Comparison of ENCODE assay signal across 8 cellular contexts in genomic region chr1:183635112-183635605, GRCh38. TPM values are rescaled to one million over a fixed set of nuclear protein-coding genes. Genes with fewer than 3 reads are reported as not detected.
A peak's percentile ranks its signal among the peaks of the same experiment; 100 is the strongest.
DNase-seq lines count a peak whose midpoint lies in the region; ATAC-seq and TF ChIP-seq lines count a peak whose summit lies in the region.

No MANE protein-coding gene starts in this region.

- WGBS in endodermal cell (ENCODE audit: insufficient coverage in 1 of 2, insufficient read length in 1 of 2), 2 experiments, result 0% methylated on average over 42 of the region's 42 CpGs; no CpG with 5 or more reads in 1 of the 2 experiments
- 0% methylated on average over 10 to 19 of the region's 42 CpGs for WGBS in thyroid gland, 2 donors

- peak; percentile 27 to 29 for DNase-seq in activated CD4-positive, alpha-beta T cell treated with anti-CD3 and anti-CD28 coated beads for 4 hours
- DNase-seq in activated CD4-positive, alpha-beta T cell treated with anti-CD3 and anti-CD28 coated beads, Interleukin-2, amount 50 U/mL, for 1 hour, result no peak
- DNase-seq in HL-60 (ENCODE audit: low read depth in 1 of 2, low spot score in 1 of 2), result peak in 1 of 2 experiments; percentile 17
- DNase-seq in activated CD4-positive, alpha-beta memory T cell treated with anti-CD3 and anti-CD28 coated beads for 36 hours, result peak; percentile 41
- no peak for DNase-seq in endodermal cell
- DNase-seq in mucosa of gallbladder (ENCODE audit: low spot score), result peak; percentile 30
- DNase-seq in thyroid gland, result peak; percentile 58 to 61

- H3K4me3 Mint-ChIP-seq in activated CD4-positive, alpha-beta memory T cell treated with anti-CD3 and anti-CD28 coated beads for 36 hours, result peak overlapping the region; percentile 95
- H3K4me3 Mint-ChIP-seq in endodermal cell, result peak overlapping the region; percentile 100

- peak overlapping the region; percentile 60 for H3K9ac ChIP-seq in endodermal cell (ENCODE audit: extremely low read depth, low read length, poor library complexity, severe bottlenecking)

- peaks cover 26% of the 10 kb centered on the region for H3K36me3 Mint-ChIP-seq in activated CD4-positive, alpha-beta memory T cell treated with anti-CD3 and anti-CD28 coated beads for 36 hours
- H3K36me3 Mint-ChIP-seq in endodermal cell (ENCODE audit: low read depth), result peaks cover 11% of the 10 kb centered on the region

- peak overlapping the region; percentile 99 for H3K27ac Mint-ChIP-seq in activated CD4-positive, alpha-beta memory T cell treated with anti-CD3 and anti-CD28 coated beads for 36 hours
- peak overlapping the region; percentile 98 for H3K27ac Mint-ChIP-seq in endodermal cell

- TF ChIP-seq POLR2A in thyroid gland (IDR thresholded peaks at IDR 0.05), result no peak

- peaks cover 38% of the 10 kb centered on the region for H3K4me1 Mint-ChIP-seq in activated CD4-positive, alpha-beta memory T cell treated with anti-CD3 and anti-CD28 coated beads for 36 hours (ENCODE audit: low read depth)
- peaks cover 24% of the 10 kb centered on the region for H3K4me1 Mint-ChIP-seq in endodermal cell

- H3K27ac ChIP-seq in HL-60 (replicated peaks) (peak overlapping the region; percentile 89), endodermal cell (ENCODE audit: low read depth, low read length) (peak overlapping the region; percentile 73), thyroid gland (peak overlapping the region; percentile 95 to 96 (median 96))

- H3K4me1 ChIP-seq in endodermal cell (ENCODE audit: control insufficient read depth, insufficient read depth, low read length), result no peaks in the 10 kb centered on the region
- peaks cover 27 to 32% of the 10 kb centered on the region in 2 donors for H3K4me1 ChIP-seq in thyroid gland

- H3K4me3 ChIP-seq in HL-60 (replicated peaks; ENCODE audit: insufficient read depth, low read length) (peak overlapping the region; percentile 97), endodermal cell (ENCODE audit: low read length) (peak overlapping the region; percentile 91), thyroid gland (replicated peaks in 1 of 3) (peak overlapping the region; percentile 40 to 82 (median 79))

- H3K9me3 Mint-ChIP-seq in activated CD4-positive, alpha-beta memory T cell treated with anti-CD3 and anti-CD28 coated beads for 36 hours, result no peaks in the 10 kb centered on the region
- no peaks in the 10 kb centered on the region for H3K9me3 Mint-ChIP-seq in endodermal cell

- POLR2A ChIA-PET in activated CD4-positive, alpha-beta memory T cell treated with anti-CD3 and anti-CD28 coated beads for 36 hours (lab: Charles Lee), result interaction anchor here (1.2 to 1.6 kb wide), 2 partner anchors 163 to 280 kb away, joined by 4 to 5 read pairs; partner anchors contain the start of gene SMG7

- no peaks in the 10 kb centered on the region for H3K27me3 Mint-ChIP-seq in activated CD4-positive, alpha-beta memory T cell treated with anti-CD3 and anti-CD28 coated beads for 36 hours
- H3K27me3 Mint-ChIP-seq in endodermal cell (ENCODE audit: insufficient read depth), result peaks cover 19% of the 10 kb centered on the region

- H3K36me3 ChIP-seq in endodermal cell (ENCODE audit: control insufficient read depth, insufficient read depth, low read length) (peaks cover 16% of the 10 kb centered on the region), thyroid gland (peaks cover 0 to 2% of the 10 kb centered on the region in 2 donors)

- H3K9me3 ChIP-seq in endodermal cell (ENCODE audit: control insufficient read depth, low read length) (no peaks in the 10 kb centered on the region), thyroid gland (no peaks in the 10 kb centered on the region)

- H3K27me3 ChIP-seq in HL-60 (ENCODE audit: insufficient read depth, poor library complexity, severe bottlenecking) (no peaks in the 10 kb centered on the region), endodermal cell (ENCODE audit: control insufficient read depth, insufficient read depth, low read length, poor library complexity, severe bottlenecking) (peaks cover 23% of the 10 kb centered on the region), thyroid gland (no peaks in the 10 kb centered on the region)

- CTCF ChIA-PET in activated CD4-positive, alpha-beta memory T cell treated with anti-CD3 and anti-CD28 coated beads for 36 hours (lab: Charles Lee), result interaction anchor here (1.9 to 5.5 kb wide), 3 partner anchors 19 to 281 kb away, joined by 6 to 57 read pairs (median 13); partner anchors contain the start of genes APOBEC4 and SMG7

- ATAC-seq in GM21526 (IDR thresholded peaks at IDR 0.05; ENCODE audit: low FRiP score, unreplicated experiment), result no peak

- TF ChIP-seq CTCF in HL-60 (IDR thresholded peaks at IDR 0.05; ENCODE audit: insufficient read depth, low read length) (no peak), endodermal cell (conservative IDR thresholded peaks at IDR 0.05) (no peak), thyroid gland (IDR thresholded peaks at IDR 0.05) (no peak)

- intact Hi-C loops in activated CD4-positive, alpha-beta memory T cell treated with anti-CD3 and anti-CD28 coated beads for 36 hours (cut with micrococcal nuclease), result loop anchor here (1.0 to 10.0 kb wide), 6 partner anchors 17 to 1520 kb away; partner anchors contain the start of genes EDEM3, NCF2, SWT1 and TRMT1L
- intact Hi-C loops in thyroid gland (cut with DNase I), result loop anchor here (5.0 kb wide), 1 partner anchor 163 kb away; the partner anchor contains the start of gene SMG7

RNA-seq across cellular contexts. Expression of gene ARPC5, which starts 0.4 kb away (rescaled TPM):
- 100 to 1,000 TPM; 158 to 161 TPM for total RNA-seq in activated CD4-positive, alpha-beta memory T cell treated with anti-CD3 and anti-CD28 coated beads for 36 hours
- total RNA-seq in endodermal cell (10 to 100 TPM; 78.7 to 99.5 TPM), mucosa of gallbladder (108 TPM), thyroid gland (100 to 1,000 TPM in 2 of 4 donors, 10 to 100 TPM in 2; 70.5 to 158 (median 95.7) TPM)
- polyA plus RNA-seq in endodermal cell (2013, experiment 1 of 2), result 144 TPM
- polyA plus RNA-seq in endodermal cell (2013, experiment 2 of 2), result 147 TPM

RNA-seq across cellular contexts. Expression of gene APOBEC4, which starts 18.0 kb away (rescaled TPM):
- not detected for total RNA-seq in activated CD4-positive, alpha-beta memory T cell treated with anti-CD3 and anti-CD28 coated beads for 36 hours
- total RNA-seq in endodermal cell (not detected), mucosa of gallbladder (not detected), thyroid gland (not detected)
- not detected for polyA plus RNA-seq in endodermal cell (2013, experiment 1 of 2)
- polyA plus RNA-seq in endodermal cell (2013, experiment 2 of 2), result not detected

RNA-seq across cellular contexts. Expression of gene NCF2, which starts 44.9 kb away (rescaled TPM):
- total RNA-seq in activated CD4-positive, alpha-beta memory T cell treated with anti-CD3 and anti-CD28 coated beads for 36 hours, result 1 to 10 TPM; 6.6 to 7.7 TPM
- under 1 TPM in 1 of 2 donors, not detected in 1; 0.55 TPM for total RNA-seq in endodermal cell
- polyA plus RNA-seq in endodermal cell (2013, experiment 1 of 2), result not detected
- polyA plus RNA-seq in endodermal cell (2013, experiment 2 of 2), result not detected
- total RNA-seq in mucosa of gallbladder, result 9.6 TPM
- total RNA-seq in thyroid gland, result 1 to 10 TPM; 3.5 to 9.8 (median 4.5) TPM

Comparison
In these comparisons a context has a peak if more than half of its experiments do, and no peak if none do; other contexts are left out.
1. DNase-seq: peak in activated CD4-positive, alpha-beta T cell treated with anti-CD3 and anti-CD28 coated beads for 4 hours (2 of 2), activated CD4-positive, alpha-beta memory T cell treated with anti-CD3 and anti-CD28 coated beads for 36 hours (single experiment), mucosa of gallbladder (single experiment) and thyroid gland (2 of 2); none in activated CD4-positive, alpha-beta T cell treated with anti-CD3 and anti-CD28 coated beads, Interleukin-2, amount 50 U/mL, for 1 hour (single experiment) and endodermal cell (single experiment).
2. Peak in every context shown above with its lines, with median percentiles within 50 percentile points of each other: H3K27ac ChIP-seq and H3K4me3 ChIP-seq.